15 cellular contexts compared by ENCODE assay signal in genomic region chr14:90319173-90319572, GRCh38.
"Had no signal": no experiment of that assay in that cellular context is flagged by ENCODE, and none has a peak within 500 bp of the region (broad histone marks: within the 10 kb centered on the region; RNA-seq: fewer than 3 reads in every experiment).

No MANE protein-coding gene starts in this region.

- DNase-seq: activated CD4-positive, alpha-beta T cell treated with anti-CD3 and anti-CD28 coated beads for 1 hour; activated CD4-positive, alpha-beta T cell treated with anti-CD3 and anti-CD28 coated beads, Interleukin-2, amount 50 U/mL, for 48 hours; activated naive CD4-positive, alpha-beta T cell treated with anti-CD3 and anti-CD28 coated beads, Interleukin-2, amount 50 U/mL, for 16 hours; gastrocnemius medialis; kidney; left ventricle myocardium inferior; occipital lobe; sigmoid colon; stimulated activated CD4-positive, alpha-beta T cell treated with anti-CD3 and anti-CD28 coated beads, Interleukin-2, amount 100 ng/mL, for 48 hours had no signal

- H3K27me3 Mint-ChIP-seq: memory B cell; natural killer cell treated with Interleukin-12 subunit alpha and Interleukin-12 subunit beta and Interleukin-15 and Interleukin-18, amount 100 ng/mL, for 72 hours; stimulated activated naive CD8-positive, alpha-beta T cell treated with anti-CD3 and anti-CD28 coated beads, Interleukin-15, Interleukin-2, amounts not matched to agents 100 ng/mL and 50 ng/mL, for 24 hours had no signal

- H3K4me3 Mint-ChIP-seq: activated T-helper 1 cell treated with anti-CD3 and anti-CD28 coated beads, Interleukin-12 subunit alpha, Interleukin-12 subunit beta, Interleukin-2, Interleukin-4 antibody, amounts not matched to agents 30 ng/mL and 10 ng/mL and 1 ng/mL, durations not matched to agents 14 hours and 24 hours and 36 hours; memory B cell; natural killer cell treated with Interleukin-12 subunit alpha and Interleukin-12 subunit beta and Interleukin-15 and Interleukin-18, amount 100 ng/mL, for 72 hours; stimulated activated naive CD8-positive, alpha-beta T cell treated with anti-CD3 and anti-CD28 coated beads, Interleukin-15, Interleukin-2, amounts not matched to agents 100 ng/mL and 50 ng/mL, for 24 hours had no signal

- H3K9me3 Mint-ChIP-seq: activated T-helper 1 cell treated with anti-CD3 and anti-CD28 coated beads, Interleukin-12 subunit alpha, Interleukin-12 subunit beta, Interleukin-2, Interleukin-4 antibody, amounts not matched to agents 30 ng/mL and 10 ng/mL and 1 ng/mL, durations not matched to agents 14 hours and 24 hours and 36 hours; natural killer cell treated with Interleukin-12 subunit alpha and Interleukin-12 subunit beta and Interleukin-15 and Interleukin-18, amount 100 ng/mL, for 72 hours had no signal

- H3K27ac Mint-ChIP-seq: activated T-helper 1 cell treated with anti-CD3 and anti-CD28 coated beads, Interleukin-12 subunit alpha, Interleukin-12 subunit beta, Interleukin-2, Interleukin-4 antibody, amounts not matched to agents 30 ng/mL and 10 ng/mL and 1 ng/mL, durations not matched to agents 14 hours and 24 hours and 36 hours; memory B cell; natural killer cell treated with Interleukin-12 subunit alpha and Interleukin-12 subunit beta and Interleukin-15 and Interleukin-18, amount 100 ng/mL, for 72 hours had no signal

- H3K27me3 ChIP-seq: esophagus muscularis mucosa, gastrocnemius medialis, sigmoid colon had no signal

- H3K9me3 ChIP-seq: esophagus muscularis mucosa, gastrocnemius medialis, left ventricle myocardium inferior, sigmoid colon, thoracic aorta had no signal

- H3K27ac ChIP-seq: esophagus muscularis mucosa, gastrocnemius medialis, left ventricle myocardium inferior, sigmoid colon, thoracic aorta had no signal

- H3K4me1 ChIP-seq: gastrocnemius medialis, left ventricle myocardium inferior had no signal

- ATAC-seq: gastrocnemius medialis; natural killer cell treated with Interleukin-12 subunit alpha and Interleukin-12 subunit beta and Interleukin-15 and Interleukin-18, amount 100 ng/mL, for 72 hours had no signal

- H3K4me3 ChIP-seq: esophagus muscularis mucosa, gastrocnemius medialis, left ventricle myocardium inferior, sigmoid colon, thoracic aorta had no signal
